28 cellular contexts compared by ENCODE assay signal in the genomic region with DNA sequence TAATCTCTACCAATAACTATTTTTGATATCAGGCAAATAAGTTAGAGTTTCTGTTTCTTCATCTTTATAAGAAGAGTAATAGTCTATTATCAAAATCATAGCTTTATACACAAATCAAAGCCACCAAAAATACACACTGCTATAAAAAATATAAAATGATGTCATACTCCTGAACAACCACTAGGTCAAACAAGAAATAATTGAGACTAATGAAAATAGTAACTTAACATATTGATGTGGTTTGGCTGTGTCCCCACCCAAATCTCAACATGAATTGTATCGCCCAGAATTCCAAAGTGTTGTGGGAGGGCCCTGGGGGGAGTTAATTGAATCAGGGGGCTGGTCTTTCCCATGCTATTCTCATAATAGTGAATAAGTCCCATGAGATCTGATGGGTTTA.
"Had no signal": no experiment of that assay in that cellular context is flagged by ENCODE, and none has a peak within 500 bp of the region (broad histone marks: within the 10 kb centered on the region; RNA-seq: fewer than 3 reads in every experiment).

No MANE protein-coding gene starts in this region.

- H2AFZ ChIP-seq: hepatocyte had no signal

- H3K36me3 Mint-ChIP-seq: activated CD4-positive, alpha-beta memory T cell treated with anti-CD3 and anti-CD28 coated beads for 36 hours; activated naive CD8-positive, alpha-beta T cell treated with anti-CD3 and anti-CD28 coated beads, Interleukin-2, amount 10 ng/mL, durations not matched to agents 7 days and 5 days; naive B cell had no signal

- H3K27me3 Mint-ChIP-seq: activated CD4-positive, alpha-beta memory T cell treated with anti-CD3 and anti-CD28 coated beads for 36 hours; activated CD4-positive, alpha-beta T cell treated with anti-CD3 and anti-CD28 coated beads, Interleukin-2, amount 10 ng/mL, durations not matched to agents 24 days and 14 days; activated naive CD8-positive, alpha-beta T cell treated with anti-CD3 and anti-CD28 coated beads, Interleukin-2, amount 10 ng/mL, durations not matched to agents 7 days and 5 days; naive B cell; T-helper 17 cell had no signal

- H3K4me2 ChIP-seq: hepatocyte had no signal

- H3K27ac Mint-ChIP-seq: activated CD4-positive, alpha-beta memory T cell treated with anti-CD3 and anti-CD28 coated beads for 36 hours; activated CD4-positive, alpha-beta T cell treated with anti-CD3 and anti-CD28 coated beads, Interleukin-2, amount 10 ng/mL, durations not matched to agents 24 days and 14 days; activated naive CD4-positive, alpha-beta T cell treated with anti-CD3 and anti-CD28 coated beads for 36 hours; activated naive CD8-positive, alpha-beta T cell treated with anti-CD3 and anti-CD28 coated beads, Interleukin-2, amount 10 ng/mL, durations not matched to agents 7 days and 5 days; activated T-helper 1 cell treated with anti-CD3 and anti-CD28 coated beads, Interleukin-12 subunit alpha, Interleukin-12 subunit beta, Interleukin-2, Interleukin-4 antibody, amounts not matched to agents 30 ng/mL and 10 ng/mL and 1 ng/mL, durations not matched to agents 14 hours and 24 hours and 36 hours; naive B cell; T-helper 17 cell had no signal

- H3K27me3 ChIP-seq: ascending aorta, brain microvascular endothelial cell, esophagus muscularis mucosa, gastrocnemius medialis, hepatocyte, right atrium auricular region, testis, transverse colon had no signal

- H3K4me3 Mint-ChIP-seq: activated CD4-positive, alpha-beta memory T cell treated with anti-CD3 and anti-CD28 coated beads for 36 hours; activated CD4-positive, alpha-beta T cell treated with anti-CD3 and anti-CD28 coated beads, Interleukin-2, amount 10 ng/mL, durations not matched to agents 24 days and 14 days; activated naive CD4-positive, alpha-beta T cell treated with anti-CD3 and anti-CD28 coated beads for 36 hours; activated naive CD8-positive, alpha-beta T cell treated with anti-CD3 and anti-CD28 coated beads, Interleukin-2, amount 10 ng/mL, durations not matched to agents 7 days and 5 days; activated T-helper 1 cell treated with anti-CD3 and anti-CD28 coated beads, Interleukin-12 subunit alpha, Interleukin-12 subunit beta, Interleukin-2, Interleukin-4 antibody, amounts not matched to agents 30 ng/mL and 10 ng/mL and 1 ng/mL, durations not matched to agents 14 hours and 24 hours and 36 hours; naive B cell; T-helper 17 cell had no signal

- H3K4me3 ChIP-seq: ascending aorta, esophagus muscularis mucosa, gastrocnemius medialis, hepatocyte, right atrium auricular region, testis, transverse colon had no signal

- DNase-seq: activated CD4-positive, alpha-beta memory T cell treated with anti-CD3 and anti-CD28 coated beads for 36 hours; activated CD4-positive, alpha-beta T cell treated with anti-CD3 and anti-CD28 coated beads, Interleukin-2, amount 10 ng/mL, durations not matched to agents 24 days and 14 days; activated CD4-positive, CD25-positive, alpha-beta regulatory T cell treated with anti-CD3 and anti-CD28 coated beads, Interleukin-2, amount 50 U/mL, for 72 hours; activated CD8-positive, alpha-beta memory T cell treated with anti-CD3 and anti-CD28 coated beads, Interleukin-2, amount 50 U/mL, for 4 hours; activated effector memory CD4-positive, alpha-beta T cell treated with anti-CD3 and anti-CD28 coated beads, Interleukin-2, amount 50 U/mL, for 16 hours; activated naive CD4-positive, alpha-beta T cell treated with anti-CD3 and anti-CD28 coated beads for 36 hours; activated naive CD8-positive, alpha-beta T cell treated with anti-CD3 and anti-CD28 coated beads, Interleukin-2, amount 10 ng/mL, durations not matched to agents 7 days and 5 days; activated T-cell treated with anti-CD3 and anti-CD28 coated beads, Interleukin-2, amount 50 U/mL, for 1 hour; brain microvascular endothelial cell; caudate nucleus; gastrocnemius medialis; islet precursor cell; left colon; mammary epithelial cell; naive B cell; occipital lobe; stimulated activated CD4-positive, alpha-beta T cell treated with anti-CD3 and anti-CD28 coated beads, Interleukin-15, amount 100 ng/mL, for 24 hours; stimulated activated CD4-positive, alpha-beta T cell treated with anti-CD3 and anti-CD28 coated beads, Interleukin-2, amount 100 ng/mL, for 24 hours; stimulated activated naive CD8-positive, alpha-beta T cell treated with anti-CD3 and anti-CD28 coated beads, Interleukin-15, Interleukin-2, amounts not matched to agents 100 U/mL and 50 U/mL, for 24 hours; SW 1271; T-helper 17 cell; testis; transverse colon had no signal

- H3K9me3 ChIP-seq: gastrocnemius medialis, testis had no signal

- H3K36me3 ChIP-seq: ascending aorta, brain microvascular endothelial cell, esophagus muscularis mucosa, gastrocnemius medialis, right atrium auricular region, transverse colon had no signal

- H3K4me1 Mint-ChIP-seq: activated CD4-positive, alpha-beta T cell treated with anti-CD3 and anti-CD28 coated beads, Interleukin-2, amount 10 ng/mL, durations not matched to agents 24 days and 14 days; activated naive CD8-positive, alpha-beta T cell treated with anti-CD3 and anti-CD28 coated beads, Interleukin-2, amount 10 ng/mL, durations not matched to agents 7 days and 5 days; naive B cell; T-helper 17 cell had no signal

- H3K27ac ChIP-seq: ascending aorta, brain microvascular endothelial cell, esophagus muscularis mucosa, gastrocnemius medialis, hepatocyte, right atrium auricular region, testis, transverse colon had no signal

- ATAC-seq: gastrocnemius medialis; left colon; stimulated activated naive CD8-positive, alpha-beta T cell treated with anti-CD3 and anti-CD28 coated beads, Interleukin-15, Interleukin-2, amounts not matched to agents 100 U/mL and 50 U/mL, for 24 hours; T-helper 17 cell had no signal

- H3K4me1 ChIP-seq: ascending aorta, esophagus muscularis mucosa, gastrocnemius medialis, right atrium auricular region, testis, transverse colon had no signal

- H3K79me2 ChIP-seq: hepatocyte had no signal
